Comparison of ENCODE assay signal across 2 cellular contexts in the genomic region with DNA sequence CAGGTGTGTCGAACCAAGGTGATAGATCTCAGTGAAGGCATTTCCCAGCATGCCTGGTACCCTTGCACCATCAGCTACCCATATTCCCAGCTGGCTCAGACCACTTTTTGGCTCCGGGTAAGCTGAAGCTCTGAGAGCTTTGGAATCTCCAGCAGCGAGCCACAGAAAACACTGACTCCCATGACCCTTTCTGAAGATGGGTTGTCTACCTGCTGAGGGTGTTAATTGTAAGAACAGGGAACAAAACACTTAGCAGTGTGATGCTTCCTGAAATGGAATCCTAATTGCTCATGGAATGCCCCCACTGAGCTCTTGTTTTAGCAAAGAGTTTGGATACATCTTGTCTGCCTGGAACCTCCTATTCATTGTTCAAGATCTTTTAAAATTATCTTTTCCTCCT.
TF ChIP-seq lines count a peak whose summit lies in the region.

No MANE protein-coding gene starts in this region.

TF ChIP-seq in GM23338, 12 proteins besides CTCF, POLR2A, EP300 and RAD21 (continues in another document):
- TF ChIP-seq, protein P1, sequence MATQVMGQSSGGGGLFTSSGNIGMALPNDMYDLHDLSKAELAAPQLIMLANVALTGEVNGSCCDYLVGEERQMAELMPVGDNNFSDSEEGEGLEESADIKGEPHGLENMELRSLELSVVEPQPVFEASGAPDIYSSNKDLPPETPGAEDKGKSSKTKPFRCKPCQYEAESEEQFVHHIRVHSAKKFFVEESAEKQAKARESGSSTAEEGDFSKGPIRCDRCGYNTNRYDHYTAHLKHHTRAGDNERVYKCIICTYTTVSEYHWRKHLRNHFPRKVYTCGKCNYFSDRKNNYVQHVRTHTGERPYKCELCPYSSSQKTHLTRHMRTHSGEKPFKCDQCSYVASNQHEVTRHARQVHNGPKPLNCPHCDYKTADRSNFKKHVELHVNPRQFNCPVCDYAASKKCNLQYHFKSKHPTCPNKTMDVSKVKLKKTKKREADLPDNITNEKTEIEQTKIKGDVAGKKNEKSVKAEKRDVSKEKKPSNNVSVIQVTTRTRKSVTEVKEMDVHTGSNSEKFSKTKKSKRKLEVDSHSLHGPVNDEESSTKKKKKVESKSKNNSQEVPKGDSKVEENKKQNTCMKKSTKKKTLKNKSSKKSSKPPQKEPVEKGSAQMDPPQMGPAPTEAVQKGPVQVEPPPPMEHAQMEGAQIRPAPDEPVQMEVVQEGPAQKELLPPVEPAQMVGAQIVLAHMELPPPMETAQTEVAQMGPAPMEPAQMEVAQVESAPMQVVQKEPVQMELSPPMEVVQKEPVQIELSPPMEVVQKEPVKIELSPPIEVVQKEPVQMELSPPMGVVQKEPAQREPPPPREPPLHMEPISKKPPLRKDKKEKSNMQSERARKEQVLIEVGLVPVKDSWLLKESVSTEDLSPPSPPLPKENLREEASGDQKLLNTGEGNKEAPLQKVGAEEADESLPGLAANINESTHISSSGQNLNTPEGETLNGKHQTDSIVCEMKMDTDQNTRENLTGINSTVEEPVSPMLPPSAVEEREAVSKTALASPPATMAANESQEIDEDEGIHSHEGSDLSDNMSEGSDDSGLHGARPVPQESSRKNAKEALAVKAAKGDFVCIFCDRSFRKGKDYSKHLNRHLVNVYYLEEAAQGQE (IDR thresholded peaks at IDR 0.05; ENCODE audit: unreplicated experiment): no peak
- TF ChIP-seq CREB1 (CRISPR knock-in tag; IDR thresholded peaks at IDR 0.05; ENCODE audit: low read depth) (no peak), EZH2phosphoT487 (IDR thresholded peaks at IDR 0.05; ENCODE audit: unreplicated experiment) (no peak), STAT1 (IDR thresholded peaks at IDR 0.05; ENCODE audit: unreplicated experiment) (no peak), ZNF331 (CRISPR knock-in tag; IDR thresholded peaks at IDR 0.05; ENCODE audit: low read depth) (no peak), ZNF114 (CRISPR knock-in tag; IDR thresholded peaks at IDR 0.05) (no peak), EZH2 (IDR thresholded peaks at IDR 0.05; ENCODE audit: low read depth, unreplicated experiment) (no peak), POLR2AphosphoS5 (IDR thresholded peaks at IDR 0.05; ENCODE audit: low read depth) (no peak), NANOG (IDR thresholded peaks at IDR 0.05; ENCODE audit: borderline replicate concordance) (no peak), JUNB (IDR thresholded peaks at IDR 0.05; ENCODE audit: unreplicated experiment) (no peak)
- TF ChIP-seq, protein P2, sequence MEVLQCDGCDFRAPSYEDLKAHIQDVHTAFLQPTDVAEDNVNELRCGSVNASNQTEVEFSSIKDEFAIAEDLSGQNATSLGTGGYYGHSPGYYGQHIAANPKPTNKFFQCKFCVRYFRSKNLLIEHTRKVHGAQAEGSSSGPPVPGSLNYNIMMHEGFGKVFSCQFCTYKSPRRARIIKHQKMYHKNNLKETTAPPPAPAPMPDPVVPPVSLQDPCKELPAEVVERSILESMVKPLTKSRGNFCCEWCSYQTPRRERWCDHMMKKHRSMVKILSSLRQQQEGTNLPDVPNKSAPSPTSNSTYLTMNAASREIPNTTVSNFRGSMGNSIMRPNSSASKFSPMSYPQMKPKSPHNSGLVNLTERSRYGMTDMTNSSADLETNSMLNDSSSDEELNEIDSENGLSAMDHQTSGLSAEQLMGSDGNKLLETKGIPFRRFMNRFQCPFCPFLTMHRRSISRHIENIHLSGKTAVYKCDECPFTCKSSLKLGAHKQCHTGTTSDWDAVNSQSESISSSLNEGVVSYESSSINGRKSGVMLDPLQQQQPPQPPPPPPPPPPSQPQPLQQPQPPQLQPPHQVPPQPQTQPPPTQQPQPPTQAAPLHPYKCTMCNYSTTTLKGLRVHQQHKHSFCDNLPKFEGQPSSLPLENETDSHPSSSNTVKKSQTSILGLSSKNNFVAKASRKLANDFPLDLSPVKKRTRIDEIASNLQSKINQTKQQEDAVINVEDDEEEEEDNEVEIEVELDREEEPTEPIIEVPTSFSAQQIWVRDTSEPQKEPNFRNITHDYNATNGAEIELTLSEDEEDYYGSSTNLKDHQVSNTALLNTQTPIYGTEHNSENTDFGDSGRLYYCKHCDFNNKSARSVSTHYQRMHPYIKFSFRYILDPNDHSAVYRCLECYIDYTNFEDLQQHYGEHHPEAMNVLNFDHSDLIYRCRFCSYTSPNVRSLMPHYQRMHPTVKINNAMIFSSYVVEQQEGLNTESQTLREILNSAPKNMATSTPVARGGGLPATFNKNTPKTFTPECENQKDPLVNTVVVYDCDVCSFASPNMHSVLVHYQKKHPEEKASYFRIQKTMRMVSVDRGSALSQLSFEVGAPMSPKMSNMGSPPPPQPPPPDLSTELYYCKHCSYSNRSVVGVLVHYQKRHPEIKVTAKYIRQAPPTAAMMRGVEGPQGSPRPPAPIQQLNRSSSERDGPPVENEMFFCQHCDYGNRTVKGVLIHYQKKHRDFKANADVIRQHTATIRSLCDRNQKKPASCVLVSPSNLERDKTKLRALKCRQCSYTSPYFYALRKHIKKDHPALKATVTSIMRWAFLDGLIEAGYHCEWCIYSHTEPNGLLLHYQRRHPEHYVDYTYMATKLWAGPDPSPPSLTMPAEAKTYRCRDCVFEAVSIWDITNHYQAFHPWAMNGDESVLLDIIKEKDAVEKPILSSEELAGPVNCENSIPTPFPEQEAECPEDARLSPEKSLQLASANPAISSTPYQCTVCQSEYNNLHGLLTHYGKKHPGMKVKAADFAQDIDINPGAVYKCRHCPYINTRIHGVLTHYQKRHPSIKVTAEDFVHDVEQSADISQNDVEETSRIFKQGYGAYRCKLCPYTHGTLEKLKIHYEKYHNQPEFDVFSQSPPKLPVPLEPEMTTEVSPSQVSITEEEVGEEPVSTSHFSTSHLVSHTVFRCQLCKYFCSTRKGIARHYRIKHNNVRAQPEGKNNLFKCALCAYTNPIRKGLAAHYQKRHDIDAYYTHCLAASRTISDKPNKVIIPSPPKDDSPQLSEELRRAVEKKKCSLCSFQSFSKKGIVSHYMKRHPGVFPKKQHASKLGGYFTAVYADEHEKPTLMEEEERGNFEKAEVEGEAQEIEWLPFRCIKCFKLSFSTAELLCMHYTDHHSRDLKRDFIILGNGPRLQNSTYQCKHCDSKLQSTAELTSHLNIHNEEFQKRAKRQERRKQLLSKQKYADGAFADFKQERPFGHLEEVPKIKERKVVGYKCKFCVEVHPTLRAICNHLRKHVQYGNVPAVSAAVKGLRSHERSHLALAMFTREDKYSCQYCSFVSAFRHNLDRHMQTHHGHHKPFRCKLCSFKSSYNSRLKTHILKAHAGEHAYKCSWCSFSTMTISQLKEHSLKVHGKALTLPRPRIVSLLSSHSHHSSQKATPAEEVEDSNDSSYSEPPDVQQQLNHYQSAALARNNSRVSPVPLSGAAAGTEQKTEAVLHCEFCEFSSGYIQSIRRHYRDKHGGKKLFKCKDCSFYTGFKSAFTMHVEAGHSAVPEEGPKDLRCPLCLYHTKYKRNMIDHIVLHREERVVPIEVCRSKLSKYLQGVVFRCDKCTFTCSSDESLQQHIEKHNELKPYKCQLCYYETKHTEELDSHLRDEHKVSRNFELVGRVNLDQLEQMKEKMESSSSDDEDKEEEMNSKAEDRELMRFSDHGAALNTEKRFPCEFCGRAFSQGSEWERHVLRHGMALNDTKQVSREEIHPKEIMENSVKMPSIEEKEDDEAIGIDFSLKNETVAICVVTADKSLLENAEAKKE (CRISPR knock-in tag; IDR thresholded peaks at IDR 0.05): no peak

TF ChIP-seq in WTC11, 78 proteins besides CTCF, POLR2A, EP300 and RAD21 (continued from another document):
- TF ChIP-seq, protein P3, sequence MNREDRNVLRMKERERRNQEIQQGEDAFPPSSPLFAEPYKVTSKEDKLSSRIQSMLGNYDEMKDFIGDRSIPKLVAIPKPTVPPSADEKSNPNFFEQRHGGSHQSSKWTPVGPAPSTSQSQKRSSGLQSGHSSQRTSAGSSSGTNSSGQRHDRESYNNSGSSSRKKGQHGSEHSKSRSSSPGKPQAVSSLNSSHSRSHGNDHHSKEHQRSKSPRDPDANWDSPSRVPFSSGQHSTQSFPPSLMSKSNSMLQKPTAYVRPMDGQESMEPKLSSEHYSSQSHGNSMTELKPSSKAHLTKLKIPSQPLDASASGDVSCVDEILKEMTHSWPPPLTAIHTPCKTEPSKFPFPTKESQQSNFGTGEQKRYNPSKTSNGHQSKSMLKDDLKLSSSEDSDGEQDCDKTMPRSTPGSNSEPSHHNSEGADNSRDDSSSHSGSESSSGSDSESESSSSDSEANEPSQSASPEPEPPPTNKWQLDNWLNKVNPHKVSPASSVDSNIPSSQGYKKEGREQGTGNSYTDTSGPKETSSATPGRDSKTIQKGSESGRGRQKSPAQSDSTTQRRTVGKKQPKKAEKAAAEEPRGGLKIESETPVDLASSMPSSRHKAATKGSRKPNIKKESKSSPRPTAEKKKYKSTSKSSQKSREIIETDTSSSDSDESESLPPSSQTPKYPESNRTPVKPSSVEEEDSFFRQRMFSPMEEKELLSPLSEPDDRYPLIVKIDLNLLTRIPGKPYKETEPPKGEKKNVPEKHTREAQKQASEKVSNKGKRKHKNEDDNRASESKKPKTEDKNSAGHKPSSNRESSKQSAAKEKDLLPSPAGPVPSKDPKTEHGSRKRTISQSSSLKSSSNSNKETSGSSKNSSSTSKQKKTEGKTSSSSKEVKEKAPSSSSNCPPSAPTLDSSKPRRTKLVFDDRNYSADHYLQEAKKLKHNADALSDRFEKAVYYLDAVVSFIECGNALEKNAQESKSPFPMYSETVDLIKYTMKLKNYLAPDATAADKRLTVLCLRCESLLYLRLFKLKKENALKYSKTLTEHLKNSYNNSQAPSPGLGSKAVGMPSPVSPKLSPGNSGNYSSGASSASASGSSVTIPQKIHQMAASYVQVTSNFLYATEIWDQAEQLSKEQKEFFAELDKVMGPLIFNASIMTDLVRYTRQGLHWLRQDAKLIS (CRISPR knock-in tag; IDR thresholded peaks at IDR 0.05; ENCODE audit: borderline replicate concordance): no peak
- no peak for TF ChIP-seq ZNF263 (CRISPR knock-in tag; IDR thresholded peaks at IDR 0.05; ENCODE audit: low read depth)
- TF ChIP-seq ELF4 (CRISPR knock-in tag; IDR thresholded peaks at IDR 0.05; ENCODE audit: low read depth): no peak
- TF ChIP-seq MXD4 (CRISPR knock-in tag; IDR thresholded peaks at IDR 0.05; ENCODE audit: borderline replicate concordance): no peak
- TF ChIP-seq, protein P4, sequence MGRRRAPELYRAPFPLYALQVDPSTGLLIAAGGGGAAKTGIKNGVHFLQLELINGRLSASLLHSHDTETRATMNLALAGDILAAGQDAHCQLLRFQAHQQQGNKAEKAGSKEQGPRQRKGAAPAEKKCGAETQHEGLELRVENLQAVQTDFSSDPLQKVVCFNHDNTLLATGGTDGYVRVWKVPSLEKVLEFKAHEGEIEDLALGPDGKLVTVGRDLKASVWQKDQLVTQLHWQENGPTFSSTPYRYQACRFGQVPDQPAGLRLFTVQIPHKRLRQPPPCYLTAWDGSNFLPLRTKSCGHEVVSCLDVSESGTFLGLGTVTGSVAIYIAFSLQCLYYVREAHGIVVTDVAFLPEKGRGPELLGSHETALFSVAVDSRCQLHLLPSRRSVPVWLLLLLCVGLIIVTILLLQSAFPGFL (CRISPR knock-in tag; IDR thresholded peaks at IDR 0.05; ENCODE audit: borderline replicate concordance): no peak
- no peak for TF ChIP-seq SOX15 (CRISPR knock-in tag; IDR thresholded peaks at IDR 0.05)
- TF ChIP-seq, protein P5, sequence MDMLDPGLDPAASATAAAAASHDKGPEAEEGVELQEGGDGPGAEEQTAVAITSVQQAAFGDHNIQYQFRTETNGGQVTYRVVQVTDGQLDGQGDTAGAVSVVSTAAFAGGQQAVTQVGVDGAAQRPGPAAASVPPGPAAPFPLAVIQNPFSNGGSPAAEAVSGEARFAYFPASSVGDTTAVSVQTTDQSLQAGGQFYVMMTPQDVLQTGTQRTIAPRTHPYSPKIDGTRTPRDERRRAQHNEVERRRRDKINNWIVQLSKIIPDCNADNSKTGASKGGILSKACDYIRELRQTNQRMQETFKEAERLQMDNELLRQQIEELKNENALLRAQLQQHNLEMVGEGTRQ (CRISPR knock-in tag; IDR thresholded peaks at IDR 0.05): no peak
- TF ChIP-seq GTF2I (CRISPR knock-in tag; conservative IDR thresholded peaks at IDR 0.05): no peak
- TF ChIP-seq, protein P6, sequence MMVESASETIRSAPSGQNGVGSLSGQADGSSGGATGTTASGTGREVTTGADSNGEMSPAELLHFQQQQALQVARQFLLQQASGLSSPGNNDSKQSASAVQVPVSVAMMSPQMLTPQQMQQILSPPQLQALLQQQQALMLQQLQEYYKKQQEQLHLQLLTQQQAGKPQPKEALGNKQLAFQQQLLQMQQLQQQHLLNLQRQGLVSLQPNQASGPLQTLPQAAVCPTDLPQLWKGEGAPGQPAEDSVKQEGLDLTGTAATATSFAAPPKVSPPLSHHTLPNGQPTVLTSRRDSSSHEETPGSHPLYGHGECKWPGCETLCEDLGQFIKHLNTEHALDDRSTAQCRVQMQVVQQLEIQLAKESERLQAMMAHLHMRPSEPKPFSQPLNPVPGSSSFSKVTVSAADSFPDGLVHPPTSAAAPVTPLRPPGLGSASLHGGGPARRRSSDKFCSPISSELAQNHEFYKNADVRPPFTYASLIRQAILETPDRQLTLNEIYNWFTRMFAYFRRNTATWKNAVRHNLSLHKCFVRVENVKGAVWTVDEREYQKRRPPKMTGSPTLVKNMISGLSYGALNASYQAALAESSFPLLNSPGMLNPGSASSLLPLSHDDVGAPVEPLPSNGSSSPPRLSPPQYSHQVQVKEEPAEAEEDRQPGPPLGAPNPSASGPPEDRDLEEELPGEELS (CRISPR knock-in tag; IDR thresholded peaks at IDR 0.05): no peak
- TF ChIP-seq TEAD4 (CRISPR knock-in tag; IDR thresholded peaks at IDR 0.05): no peak
- TF ChIP-seq ZNF219 (CRISPR knock-in tag; IDR thresholded peaks at IDR 0.05; ENCODE audit: borderline replicate concordance): no peak
- TF ChIP-seq ZNF138 (CRISPR knock-in tag; conservative IDR thresholded peaks at IDR 0.05): no peak
- TF ChIP-seq, protein P7, sequence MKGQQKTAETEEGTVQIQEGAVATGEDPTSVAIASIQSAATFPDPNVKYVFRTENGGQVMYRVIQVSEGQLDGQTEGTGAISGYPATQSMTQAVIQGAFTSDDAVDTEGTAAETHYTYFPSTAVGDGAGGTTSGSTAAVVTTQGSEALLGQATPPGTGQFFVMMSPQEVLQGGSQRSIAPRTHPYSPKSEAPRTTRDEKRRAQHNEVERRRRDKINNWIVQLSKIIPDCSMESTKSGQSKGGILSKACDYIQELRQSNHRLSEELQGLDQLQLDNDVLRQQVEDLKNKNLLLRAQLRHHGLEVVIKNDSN (CRISPR knock-in tag; IDR thresholded peaks at IDR 0.05): no peak
- TF ChIP-seq, protein P8, sequence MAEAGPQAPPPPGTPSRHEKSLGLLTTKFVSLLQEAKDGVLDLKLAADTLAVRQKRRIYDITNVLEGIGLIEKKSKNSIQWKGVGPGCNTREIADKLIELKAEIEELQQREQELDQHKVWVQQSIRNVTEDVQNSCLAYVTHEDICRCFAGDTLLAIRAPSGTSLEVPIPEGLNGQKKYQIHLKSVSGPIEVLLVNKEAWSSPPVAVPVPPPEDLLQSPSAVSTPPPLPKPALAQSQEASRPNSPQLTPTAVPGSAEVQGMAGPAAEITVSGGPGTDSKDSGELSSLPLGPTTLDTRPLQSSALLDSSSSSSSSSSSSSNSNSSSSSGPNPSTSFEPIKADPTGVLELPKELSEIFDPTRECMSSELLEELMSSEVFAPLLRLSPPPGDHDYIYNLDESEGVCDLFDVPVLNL (CRISPR knock-in tag; IDR thresholded peaks at IDR 0.05; ENCODE audit: borderline replicate concordance, low read depth): no peak
